Comparison of ENCODE assay signal across 19 cellular contexts in the genomic region with DNA sequence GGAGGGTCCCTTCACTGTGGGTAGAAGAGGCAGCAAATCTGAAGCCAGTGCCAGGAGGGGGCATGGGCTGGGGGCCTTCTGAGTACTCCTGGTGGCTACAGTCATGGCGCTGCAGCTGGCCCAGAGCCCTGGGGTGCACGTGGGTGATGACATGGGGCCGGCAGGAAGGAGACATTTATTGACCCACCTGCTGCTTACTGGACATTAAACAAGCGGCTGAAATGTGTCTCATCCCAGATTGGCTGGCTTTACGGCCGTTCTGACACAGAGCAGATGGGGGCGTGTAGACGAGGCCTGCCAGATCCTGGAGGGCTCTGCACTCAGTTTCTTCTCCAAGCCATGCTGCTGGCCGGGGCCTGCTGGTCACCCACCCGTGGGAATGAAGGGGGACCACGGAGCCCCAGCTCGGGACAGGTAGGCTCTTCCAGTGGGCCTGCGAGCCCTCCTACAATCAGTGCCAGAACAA.
DNase-seq lines count a peak whose midpoint lies in the region; ATAC-seq and TF ChIP-seq lines count a peak whose summit lies in the region.
"Had no signal": no experiment of that assay in that cellular context is flagged by ENCODE, and none has a peak within 500 bp of the region (broad histone marks: within the 10 kb centered on the region; RNA-seq: fewer than 3 reads in every experiment).

No MANE protein-coding gene starts in this region.

- intact Hi-C loops in activated CD8-positive, alpha-beta T cell treated with anti-CD3 and anti-CD28 coated beads for 36 hours (cut with micrococcal nuclease): no loop called here
- intact Hi-C loops in stomach (cut with DNase I; ENCODE audit: low total_unique reads): no loop called here

- H3K4me1 Mint-ChIP-seq in activated CD8-positive, alpha-beta T cell treated with anti-CD3 and anti-CD28 coated beads, Interleukin-2, amount 10 ng/mL, durations not matched to agents 7 days and 5 days (ENCODE audit: low read depth): no peaks in the 10 kb centered on the region
- no peaks in the 10 kb centered on the region for H3K4me1 Mint-ChIP-seq in activated CD8-positive, alpha-beta T cell treated with anti-CD3 and anti-CD28 coated beads for 36 hours (ENCODE audit: low read depth)
- H3K4me1 Mint-ChIP-seq: activated naive CD4-positive, alpha-beta T cell treated with anti-CD3 and anti-CD28 coated beads, Interleukin-2, amount 50 U/mL, for 24 hours had no signal

- peak; percentile 5 for DNase-seq in activated CD8-positive, alpha-beta T cell treated with anti-CD3 and anti-CD28 coated beads, Interleukin-2, amount 10 ng/mL, durations not matched to agents 7 days and 5 days
- no peak for DNase-seq in activated CD8-positive, alpha-beta T cell treated with anti-CD3 and anti-CD28 coated beads for 36 hours
- DNase-seq in SHP77 treated with DMSO at 0.1 percent for 48 hours (lab: John Stamatoyannopoulos, UW) (peak; percentile 87), medulla oblongata (ENCODE audit: extremely low spot score) (peak; percentile 35), stomach (peak; percentile 17)
- no peak for DNase-seq in activated CD4-positive, alpha-beta T cell treated with anti-CD3 and anti-CD28 coated beads, Interleukin-2, amount 50 U/mL, for 48 hours
- no peak for DNase-seq in stimulated activated CD4-positive, alpha-beta T cell treated with anti-CD3 and anti-CD28 coated beads, Interleukin-12 subunit alpha, Interleukin-12 subunit beta, amount 100 ng/mL, for 4 hours
- DNase-seq: activated CD4-positive, alpha-beta T cell treated with anti-CD3 and anti-CD28 coated beads for 4 hours; H7; heart left ventricle; lower lobe of right lung; NCI-H1436; NK-92 treated with Interleukin-12 subunit alpha and Interleukin-12 subunit beta, amount 100 ng/mL, for 24 hours; small intestine; stimulated activated CD4-positive, alpha-beta T cell treated with anti-CD3 and anti-CD28 coated beads, Interleukin-4, amount 100 ng/mL, for 1 hour had no signal

- no peaks in the 10 kb centered on the region for H3K36me3 ChIP-seq in stomach
- H3K36me3 ChIP-seq: BLaER1 treated with 17β-estradiol and CSF1 and Interleukin-3, amounts not matched to agents 10 nM and 100 nM; heart left ventricle; lower lobe of right lung had no signal

- no peaks in the 10 kb centered on the region for H3K4me1 ChIP-seq in stomach
- H3K4me1 ChIP-seq: A549, heart left ventricle, lower lobe of right lung had no signal

- peaks cover 0 to 72% (median 6%) of the 10 kb centered on the region in 3 donors for H3K27me3 ChIP-seq in stomach

- H3K27ac Mint-ChIP-seq in activated CD8-positive, alpha-beta T cell treated with anti-CD3 and anti-CD28 coated beads, Interleukin-2, amount 10 ng/mL, durations not matched to agents 7 days and 5 days: no peak overlapping the region
- H3K27ac Mint-ChIP-seq in activated CD8-positive, alpha-beta T cell treated with anti-CD3 and anti-CD28 coated beads for 36 hours: no peak overlapping the region
- H3K27ac Mint-ChIP-seq: activated naive CD4-positive, alpha-beta T cell treated with anti-CD3 and anti-CD28 coated beads, Interleukin-2, amount 50 U/mL, for 24 hours had no signal

- H3K9me3 ChIP-seq in stomach: no peaks in the 10 kb centered on the region
- H3K9me3 ChIP-seq: A549, heart left ventricle, lower lobe of right lung had no signal

- no peaks in the 10 kb centered on the region for H3K9me3 Mint-ChIP-seq in activated CD8-positive, alpha-beta T cell treated with anti-CD3 and anti-CD28 coated beads, Interleukin-2, amount 10 ng/mL, durations not matched to agents 7 days and 5 days (ENCODE audit: insufficient read depth)
- peaks cover 3% of the 10 kb centered on the region for H3K9me3 Mint-ChIP-seq in activated CD8-positive, alpha-beta T cell treated with anti-CD3 and anti-CD28 coated beads for 36 hours

- POLR2A ChIA-PET in activated CD8-positive, alpha-beta T cell treated with anti-CD3 and anti-CD28 coated beads, Interleukin-2, amount 10 ng/mL, durations not matched to agents 7 days and 5 days (lab: Charles Lee): no interaction called here
- POLR2A ChIA-PET in activated CD8-positive, alpha-beta T cell treated with anti-CD3 and anti-CD28 coated beads for 36 hours (lab: Charles Lee): no interaction called here

- H3K27ac ChIP-seq in stomach: no peak overlapping the region
- H3K27ac ChIP-seq: A549; BLaER1 treated with 17β-estradiol and CSF1 and Interleukin-3, amounts not matched to agents 10 nM and 100 nM; heart left ventricle; lower lobe of right lung had no signal

- H3K36me3 Mint-ChIP-seq in activated CD8-positive, alpha-beta T cell treated with anti-CD3 and anti-CD28 coated beads, Interleukin-2, amount 10 ng/mL, durations not matched to agents 7 days and 5 days (ENCODE audit: low read depth): no peaks in the 10 kb centered on the region
- no peaks in the 10 kb centered on the region for H3K36me3 Mint-ChIP-seq in activated CD8-positive, alpha-beta T cell treated with anti-CD3 and anti-CD28 coated beads for 36 hours (ENCODE audit: low read depth)

- WGBS in stomach, 5 donors: 46 to 61% (median 56%) methylated on average over 11 to 13 of the region's 13 CpGs

- H3K4me3 Mint-ChIP-seq in activated CD8-positive, alpha-beta T cell treated with anti-CD3 and anti-CD28 coated beads, Interleukin-2, amount 10 ng/mL, durations not matched to agents 7 days and 5 days: no peak overlapping the region
- H3K4me3 Mint-ChIP-seq in activated CD8-positive, alpha-beta T cell treated with anti-CD3 and anti-CD28 coated beads for 36 hours: no peak overlapping the region
- H3K4me3 Mint-ChIP-seq: activated naive CD4-positive, alpha-beta T cell treated with anti-CD3 and anti-CD28 coated beads, Interleukin-2, amount 50 U/mL, for 24 hours had no signal

- no peak for TF ChIP-seq CTCF in activated CD8-positive, alpha-beta T cell treated with anti-CD3 and anti-CD28 coated beads for 36 hours (IDR thresholded peaks at IDR 0.05)
- no peak for TF ChIP-seq CTCF in stomach (IDR thresholded peaks at IDR 0.05)

- ATAC-seq in activated CD8-positive, alpha-beta T cell treated with anti-CD3 and anti-CD28 coated beads, Interleukin-2, amount 10 ng/mL, durations not matched to agents 7 days and 5 days: no peak
- ATAC-seq in activated CD8-positive, alpha-beta T cell treated with anti-CD3 and anti-CD28 coated beads for 36 hours: no peak
- no peak for ATAC-seq in HG03521 (IDR thresholded peaks at IDR 0.05; ENCODE audit: unreplicated experiment)
- ATAC-seq: A549, heart left ventricle, lower lobe of right lung had no signal

- peaks cover 2% of the 10 kb centered on the region for H3K27me3 Mint-ChIP-seq in activated CD8-positive, alpha-beta T cell treated with anti-CD3 and anti-CD28 coated beads, Interleukin-2, amount 10 ng/mL, durations not matched to agents 7 days and 5 days (ENCODE audit: low read depth)
- H3K27me3 Mint-ChIP-seq in activated CD8-positive, alpha-beta T cell treated with anti-CD3 and anti-CD28 coated beads for 36 hours: peaks cover 46% of the 10 kb centered on the region

- TF ChIP-seq POLR2A in stomach (IDR thresholded peaks at IDR 0.05): no peak

- CTCF ChIA-PET in activated CD8-positive, alpha-beta T cell treated with anti-CD3 and anti-CD28 coated beads, Interleukin-2, amount 10 ng/mL, durations not matched to agents 7 days and 5 days (lab: Charles Lee): no interaction called here
- CTCF ChIA-PET in activated CD8-positive, alpha-beta T cell treated with anti-CD3 and anti-CD28 coated beads for 36 hours (lab: Charles Lee): no interaction called here

- TF ChIP-seq EP300 in stomach (IDR thresholded peaks at IDR 0.05): no peak

- H3K4me3 ChIP-seq in stomach: no peak overlapping the region
- H3K4me3 ChIP-seq: A549; BLaER1 treated with 17β-estradiol and CSF1 and Interleukin-3, amounts not matched to agents 10 nM and 100 nM; heart left ventricle; lower lobe of right lung had no signal

Comparison
In these comparisons a context has a peak if more than half of its experiments do, and no peak if none do; other contexts are left out.
1. DNase-seq: peak in activated CD8-positive, alpha-beta T cell treated with anti-CD3 and anti-CD28 coated beads, Interleukin-2, amount 10 ng/mL, durations not matched to agents 7 days and 5 days (single experiment), SHP77 treated with DMSO at 0.1 percent for 48 hours (single experiment), medulla oblongata (single experiment) and stomach (single experiment); none in activated CD8-positive, alpha-beta T cell treated with anti-CD3 and anti-CD28 coated beads for 36 hours (single experiment), activated CD4-positive, alpha-beta T cell treated with anti-CD3 and anti-CD28 coated beads, Interleukin-2, amount 50 U/mL, for 48 hours (0 of 2) and stimulated activated CD4-positive, alpha-beta T cell treated with anti-CD3 and anti-CD28 coated beads, Interleukin-12 subunit alpha, Interleukin-12 subunit beta, amount 100 ng/mL, for 4 hours (single experiment).